ENCODE assay signal across 11 cellular contexts in genomic region chr19:34837262-34837661, GRCh38.
A peak's percentile ranks its signal among the peaks of the same experiment; 100 is the strongest.
DNase-seq lines count a peak whose midpoint lies in the region; ATAC-seq and TF ChIP-seq lines count a peak whose summit lies in the region.
"Had no signal": no experiment of that assay in that cellular context is flagged by ENCODE, and none has a peak within 500 bp of the region (broad histone marks: within the 10 kb centered on the region; RNA-seq: fewer than 3 reads in every experiment).

No MANE protein-coding gene starts in this region.

- H3K9ac ChIP-seq in mammary epithelial cell (ENCODE audit: insufficient read depth, low read length) = no peak overlapping the region

- no peak overlapping the region for H3K4me3 ChIP-seq in testis
- no peak overlapping the region for H3K4me3 ChIP-seq in mammary epithelial cell (replicated peaks in 1 of 3; ENCODE audit: insufficient read depth in 1 of 3, low read depth in 2 of 3, low read length in 3 of 3)

- peaks cover 11% of the 10 kb centered on the region for H3K27me3 Mint-ChIP-seq in activated T-helper 2 cell treated with anti-CD3 and anti-CD28 coated beads, Interferon-gamma antibody, Interleukin-2, Interleukin-4, amounts not matched to agents 10 μg/mL and 5 μg/mL and 100 μg/mL, durations not matched to agents 14 hours and 24 hours and 36 hours (ENCODE audit: low read depth)
- peaks cover 36 to 47% of the 10 kb centered on the region in 2 donors for H3K27me3 Mint-ChIP-seq in stimulated activated naive B cell treated with anti-CD40 and anti-IgM and Interleukin-4, amounts not matched to agents 10 μg/mL and 1 μg/mL and 100 μg/mL, for 72 hours
- H3K27me3 Mint-ChIP-seq in activated CD8-positive, alpha-beta T cell treated with anti-CD3 and anti-CD28 coated beads for 36 hours = no peaks in the 10 kb centered on the region

- H3K36me3 Mint-ChIP-seq in activated T-helper 2 cell treated with anti-CD3 and anti-CD28 coated beads, Interferon-gamma antibody, Interleukin-2, Interleukin-4, amounts not matched to agents 10 μg/mL and 5 μg/mL and 100 μg/mL, durations not matched to agents 14 hours and 24 hours and 36 hours (ENCODE audit: low read depth) = no peaks in the 10 kb centered on the region
- peaks cover 0 to 5% of the 10 kb centered on the region in 2 donors for H3K36me3 Mint-ChIP-seq in stimulated activated naive B cell treated with anti-CD40 and anti-IgM and Interleukin-4, amounts not matched to agents 10 μg/mL and 1 μg/mL and 100 μg/mL, for 72 hours
- no peaks in the 10 kb centered on the region for H3K36me3 Mint-ChIP-seq in activated CD8-positive, alpha-beta T cell treated with anti-CD3 and anti-CD28 coated beads for 36 hours (ENCODE audit: low read depth)
- H3K36me3 Mint-ChIP-seq: CD4-positive, alpha-beta memory T cell had no signal

- dilution Hi-C loops in mammary epithelial cell (cut with HindIII; ENCODE audit: low sequenced_read_pairs) = no loop called here

- H3K4me2 ChIP-seq in mammary epithelial cell (ENCODE audit: insufficient read depth, low read depth, low read length) = no peak overlapping the region

- peaks cover 3% of the 10 kb centered on the region for H3K4me1 Mint-ChIP-seq in activated T-helper 2 cell treated with anti-CD3 and anti-CD28 coated beads, Interferon-gamma antibody, Interleukin-2, Interleukin-4, amounts not matched to agents 10 μg/mL and 5 μg/mL and 100 μg/mL, durations not matched to agents 14 hours and 24 hours and 36 hours (ENCODE audit: low read depth)
- peaks cover 9 to 11% of the 10 kb centered on the region in 2 donors for H3K4me1 Mint-ChIP-seq in stimulated activated naive B cell treated with anti-CD40 and anti-IgM and Interleukin-4, amounts not matched to agents 10 μg/mL and 1 μg/mL and 100 μg/mL, for 72 hours
- peaks cover 11% of the 10 kb centered on the region for H3K4me1 Mint-ChIP-seq in activated CD8-positive, alpha-beta T cell treated with anti-CD3 and anti-CD28 coated beads for 36 hours (ENCODE audit: low read depth)

- H3K9me3 ChIP-seq in testis (no peaks in the 10 kb centered on the region), mammary epithelial cell (replicated peaks; ENCODE audit: insufficient read depth, low read length) (no peaks in the 10 kb centered on the region)

- no peak overlapping the region for H3K27ac Mint-ChIP-seq in activated T-helper 2 cell treated with anti-CD3 and anti-CD28 coated beads, Interferon-gamma antibody, Interleukin-2, Interleukin-4, amounts not matched to agents 10 μg/mL and 5 μg/mL and 100 μg/mL, durations not matched to agents 14 hours and 24 hours and 36 hours
- no peak overlapping the region for H3K27ac Mint-ChIP-seq in stimulated activated naive B cell treated with anti-CD40 and anti-IgM and Interleukin-4, amounts not matched to agents 10 μg/mL and 1 μg/mL and 100 μg/mL, for 72 hours
- H3K27ac Mint-ChIP-seq in activated CD8-positive, alpha-beta T cell treated with anti-CD3 and anti-CD28 coated beads for 36 hours = no peak overlapping the region
- H3K27ac Mint-ChIP-seq: nephron progenitor cell had no signal

- no TSS peak for BruUV-seq in mammary epithelial cell (replicated peaks; lab: Mats Ljungman, UMichigan)

- H3K4me1 ChIP-seq in testis (peaks cover 6% of the 10 kb centered on the region), mammary epithelial cell (ENCODE audit: insufficient read depth, low read length) (no peaks in the 10 kb centered on the region)

- TF ChIP-seq CTCF in testis (IDR thresholded peaks at IDR 0.05) (no peak), mammary epithelial cell (conservative IDR thresholded peaks at IDR 0.05 in 1 of 2, IDR thresholded peaks at IDR 0.05 in 1 of 2; ENCODE audit: extremely low read depth in 1 of 2, insufficient read depth in 1 of 2, low read depth in 1 of 2, low read length in 2 of 2) (no peak)
- TF ChIP-seq CTCF in activated CD8-positive, alpha-beta T cell treated with anti-CD3 and anti-CD28 coated beads for 36 hours (IDR thresholded peaks at IDR 0.05) = no peak

- H3K4me3 Mint-ChIP-seq in activated T-helper 2 cell treated with anti-CD3 and anti-CD28 coated beads, Interferon-gamma antibody, Interleukin-2, Interleukin-4, amounts not matched to agents 10 μg/mL and 5 μg/mL and 100 μg/mL, durations not matched to agents 14 hours and 24 hours and 36 hours (ENCODE audit: low read depth) = peak overlapping the region; percentile 30
- H3K4me3 Mint-ChIP-seq in stimulated activated naive B cell treated with anti-CD40 and anti-IgM and Interleukin-4, amounts not matched to agents 10 μg/mL and 1 μg/mL and 100 μg/mL, for 72 hours = no peak overlapping the region
- H3K4me3 Mint-ChIP-seq in activated CD8-positive, alpha-beta T cell treated with anti-CD3 and anti-CD28 coated beads for 36 hours = no peak overlapping the region
- H3K4me3 Mint-ChIP-seq: nephron progenitor cell had no signal

- ATAC-seq in left ventricle myocardium superior = peak; percentile 96
- ATAC-seq in stimulated activated naive B cell treated with anti-CD40 and anti-IgM and Interleukin-4, amounts not matched to agents 10 μg/mL and 1 μg/mL and 100 μg/mL, for 72 hours (replicated peaks) = no peak
- no peak for ATAC-seq in activated CD8-positive, alpha-beta T cell treated with anti-CD3 and anti-CD28 coated beads for 36 hours

- DNase-seq in NCI-H2196 treated with DMSO at 0.1 percent for 48 hours (lab: John Stamatoyannopoulos, UW; ENCODE audit: unreplicated experiment) = peak; percentile 69
- DNase-seq in activated T-helper 2 cell treated with anti-CD3 and anti-CD28 coated beads, Interferon-gamma antibody, Interleukin-2, Interleukin-4, amounts not matched to agents 10 μg/mL and 5 μg/mL and 100 μg/mL, durations not matched to agents 14 hours and 24 hours and 36 hours (ENCODE audit: low spot score) = no peak
- DNase-seq in left ventricle myocardium superior = peak; percentile 82
- peak; percentile 48 for DNase-seq in testis
- no peak for DNase-seq in mammary epithelial cell
- DNase-seq in stimulated activated naive B cell treated with anti-CD40 and anti-IgM and Interleukin-4, amounts not matched to agents 10 μg/mL and 1 μg/mL and 100 μg/mL, for 72 hours = no peak
- DNase-seq in activated CD8-positive, alpha-beta T cell treated with anti-CD3 and anti-CD28 coated beads for 36 hours = no peak
- DNase-seq: activated CD4-positive, CD25-positive, alpha-beta regulatory T cell treated with anti-CD3 and anti-CD28 coated beads, Interleukin-2, amount 50 U/mL, for 72 hours; CD4-positive, alpha-beta memory T cell; foreskin fibroblast; nephron progenitor cell had no signal

- no peak for TF ChIP-seq POLR2A in testis (IDR thresholded peaks at IDR 0.05)

- 13 to 31% methylated on average over 1 of the region's 1 CpG for WGBS in testis, 2 donors
- 80% methylated on average over 1 of the region's 1 CpG for WGBS in mammary epithelial cell (ENCODE audit: low coverage, missing lambda C conversion rate)

- in situ Hi-C loops in mammary epithelial cell (cut with MboI; ENCODE audit: low sequenced_read_pairs in 2 of 2) = no loop called here

- CTCF ChIA-PET in mammary epithelial cell (lab: Charles Lee; ENCODE audit: low non-redundant PET) = no interaction called here
- CTCF ChIA-PET in activated CD8-positive, alpha-beta T cell treated with anti-CD3 and anti-CD28 coated beads for 36 hours (lab: Charles Lee) = interaction anchor here (0.7 to 2.3 kb wide), 5 partner anchors 15 to 254 kb away, joined by 3 to 7 read pairs (median 3); no protein-coding TSS in a partner anchor

- no peak overlapping the region for H2AFZ ChIP-seq in mammary epithelial cell (ENCODE audit: low read depth, low read length)

- POLR2A ChIA-PET in activated CD8-positive, alpha-beta T cell treated with anti-CD3 and anti-CD28 coated beads for 36 hours (lab: Charles Lee) = interaction anchor here (0.5 kb wide), 1 partner anchor 250 kb away, joined by 3 read pairs; no protein-coding TSS in a partner anchor

- H3K27ac ChIP-seq in testis = no peak overlapping the region
- H3K27ac ChIP-seq in mammary epithelial cell (ENCODE audit: insufficient read depth, low read depth, low read length) = no peak overlapping the region

- H3K27me3 ChIP-seq in testis (no peaks in the 10 kb centered on the region), mammary epithelial cell (ENCODE audit: insufficient read depth, low read length) (no peaks in the 10 kb centered on the region)

- H3K9me3 Mint-ChIP-seq in activated T-helper 2 cell treated with anti-CD3 and anti-CD28 coated beads, Interferon-gamma antibody, Interleukin-2, Interleukin-4, amounts not matched to agents 10 μg/mL and 5 μg/mL and 100 μg/mL, durations not matched to agents 14 hours and 24 hours and 36 hours = no peaks in the 10 kb centered on the region
- H3K9me3 Mint-ChIP-seq in stimulated activated naive B cell treated with anti-CD40 and anti-IgM and Interleukin-4, amounts not matched to agents 10 μg/mL and 1 μg/mL and 100 μg/mL, for 72 hours = no peaks in the 10 kb centered on the region
- H3K9me3 Mint-ChIP-seq in activated CD8-positive, alpha-beta T cell treated with anti-CD3 and anti-CD28 coated beads for 36 hours = no peaks in the 10 kb centered on the region

- intact Hi-C loops in activated T-helper 2 cell treated with anti-CD3 and anti-CD28 coated beads, Interferon-gamma antibody, Interleukin-2, Interleukin-4, amounts not matched to agents 10 μg/mL and 5 μg/mL and 100 μg/mL, durations not matched to agents 14 hours and 24 hours and 36 hours (cut with micrococcal nuclease) = no loop called here
- intact Hi-C loops in left ventricle myocardium superior (cut with micrococcal nuclease) = no loop called here
- intact Hi-C loops in testis (cut with DNase I; ENCODE audit: low total_unique reads) = no loop called here
- intact Hi-C loops in mammary epithelial cell (cut with micrococcal nuclease) = loop anchor here (10.0 kb wide), 1 partner anchor 128 kb away; the partner anchor contains the start of gene ZNF792
- intact Hi-C loops in activated CD8-positive, alpha-beta T cell treated with anti-CD3 and anti-CD28 coated beads for 36 hours (cut with micrococcal nuclease) = no loop called here

- H3K36me3 ChIP-seq in testis (ENCODE audit: low read depth, missing control alignments) (no peaks in the 10 kb centered on the region), mammary epithelial cell (ENCODE audit: insufficient read depth, low read length) (no peaks in the 10 kb centered on the region)

- H4K20me1 ChIP-seq in mammary epithelial cell (ENCODE audit: insufficient read depth, low read length) = no peaks in the 10 kb centered on the region

- H3K79me2 ChIP-seq in mammary epithelial cell (ENCODE audit: insufficient read depth, low read length) = no peaks in the 10 kb centered on the region

Comparison
In these comparisons a context has a peak if more than half of its experiments do, and no peak if none do; other contexts are left out.
1. DNase-seq: peak in NCI-H2196 treated with DMSO at 0.1 percent for 48 hours (single experiment), left ventricle myocardium superior (single experiment) and testis (single experiment); none in activated T-helper 2 cell treated with anti-CD3 and anti-CD28 coated beads, Interferon-gamma antibody, Interleukin-2, Interleukin-4, amounts not matched to agents 10 μg/mL and 5 μg/mL and 100 μg/mL, durations not matched to agents 14 hours and 24 hours and 36 hours (single experiment), mammary epithelial cell (single experiment), stimulated activated naive B cell treated with anti-CD40 and anti-IgM and Interleukin-4, amounts not matched to agents 10 μg/mL and 1 μg/mL and 100 μg/mL, for 72 hours (single experiment) and activated CD8-positive, alpha-beta T cell treated with anti-CD3 and anti-CD28 coated beads for 36 hours (single experiment).